ENCODE assay signal across 8 cellular contexts in the genomic region with DNA sequence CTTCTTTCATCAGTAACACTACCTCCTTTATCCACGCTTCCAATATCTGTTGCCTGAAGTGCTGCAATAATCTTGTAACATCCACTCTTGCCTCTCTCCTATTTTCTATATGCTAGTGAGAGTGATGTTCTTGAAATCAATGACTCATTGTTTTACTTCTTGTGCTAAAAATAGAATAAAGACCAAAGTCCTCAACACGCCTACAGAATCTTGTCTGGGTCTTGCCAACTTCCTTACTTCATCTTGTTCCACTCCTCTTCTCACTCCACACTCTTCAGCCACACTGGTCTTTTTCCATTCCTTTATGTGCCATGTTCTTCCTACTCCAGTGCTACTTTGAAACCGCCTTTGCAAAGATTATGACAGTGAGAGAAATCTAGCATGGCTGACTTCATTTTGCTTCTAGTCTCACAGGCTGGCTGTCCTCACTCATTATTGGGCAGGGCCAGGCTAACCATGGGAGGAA.
A peak's percentile ranks its signal among the peaks of the same experiment; 100 is the strongest.
DNase-seq lines count a peak whose midpoint lies in the region; ATAC-seq and TF ChIP-seq lines count a peak whose summit lies in the region.

No MANE protein-coding gene starts in this region.

- no peak overlapping the region for H3K18ac ChIP-seq in H9 (ENCODE audit: insufficient read length, low read depth, low read length)

- H2BK12ac ChIP-seq in H9 (ENCODE audit: insufficient read length, low read depth, low read length) = no peak overlapping the region

- peak; percentile 62 for ATAC-seq in GM21381 (IDR thresholded peaks at IDR 0.05; ENCODE audit: unreplicated experiment)
- no peak for ATAC-seq in GM19467 (IDR thresholded peaks at IDR 0.05; ENCODE audit: unreplicated experiment)

- no peak overlapping the region for H4K8ac ChIP-seq in H9 (replicated peaks; ENCODE audit: insufficient read length, low read depth, low read length)

- no peak overlapping the region for H2BK15ac ChIP-seq in H9 (ENCODE audit: low read depth, low read length)

- DNase-seq in AG10803 (ENCODE audit: low read depth) (peak; percentile 41), MV-4-11 (lab: John Stamatoyannopoulos, UW) (peak; percentile 89), fibroblast of lung (ENCODE audit: low read depth in 2 of 2) (peak; percentile 79 to 82), H9 (no peak), cortex of kidney (lab: John Stamatoyannopoulos, UW) (no peak)
- DNase-seq in activated T-helper 2 cell treated with anti-CD3 and anti-CD28 coated beads, Interferon-gamma antibody, Interleukin-2, Interleukin-4, amounts not matched to agents 10 μg/mL and 5 μg/mL and 100 μg/mL, durations not matched to agents 14 hours and 24 hours and 36 hours (ENCODE audit: low spot score) = no peak

- no peak overlapping the region for H3K4ac ChIP-seq in H9 (ENCODE audit: low read depth, low read length)

- no peaks in the 10 kb centered on the region for H3K79me1 ChIP-seq in H9 (ENCODE audit: insufficient read depth, low read depth, low read length, poor library complexity, severe bottlenecking)

- no peak overlapping the region for H4K91ac ChIP-seq in H9 (ENCODE audit: insufficient read length, low read depth, low read length)

- H3K27me3 Mint-ChIP-seq in H9 (ENCODE audit: low read depth) = no peaks in the 10 kb centered on the region
- peaks cover under 1% of the 10 kb centered on the region for H3K27me3 Mint-ChIP-seq in activated T-helper 2 cell treated with anti-CD3 and anti-CD28 coated beads, Interferon-gamma antibody, Interleukin-2, Interleukin-4, amounts not matched to agents 10 μg/mL and 5 μg/mL and 100 μg/mL, durations not matched to agents 14 hours and 24 hours and 36 hours (ENCODE audit: low read depth)

- no peaks in the 10 kb centered on the region for H4K20me1 ChIP-seq in fibroblast of lung (ENCODE audit: control insufficient read depth, extremely low read depth, insufficient read depth, low read length)
- no peaks in the 10 kb centered on the region for H4K20me1 ChIP-seq in H9 (ENCODE audit: control insufficient read depth, insufficient read depth, insufficient read length)

- no CpG with 5 or more reads among the region's 3 CpGs for WGBS in H9 (ENCODE audit: extremely low coverage, insufficient read length, low lambda C conversion rate)

- H3K27ac Mint-ChIP-seq in H9 = no peak overlapping the region
- no peak overlapping the region for H3K27ac Mint-ChIP-seq in activated T-helper 2 cell treated with anti-CD3 and anti-CD28 coated beads, Interferon-gamma antibody, Interleukin-2, Interleukin-4, amounts not matched to agents 10 μg/mL and 5 μg/mL and 100 μg/mL, durations not matched to agents 14 hours and 24 hours and 36 hours

- no peak overlapping the region for H2BK120ac ChIP-seq in H9 (ENCODE audit: low read depth, low read length, poor library complexity, severe bottlenecking)

- H3K79me2 ChIP-seq in fibroblast of lung (ENCODE audit: control insufficient read depth, insufficient read depth, low read length) (no peaks in the 10 kb centered on the region), H9 (ENCODE audit: insufficient read depth, low read length) (no peaks in the 10 kb centered on the region)

- no peak overlapping the region for H3K4me2 ChIP-seq in fibroblast of lung (ENCODE audit: extremely low read depth, insufficient read depth, low read length)
- H3K4me2 ChIP-seq in H9 (ENCODE audit: insufficient read depth, insufficient read length, low read length) = no peak overlapping the region

- no peak overlapping the region for H3K9ac ChIP-seq in fibroblast of lung (ENCODE audit: insufficient read depth, low read length)
- H3K9ac ChIP-seq in H9 (ENCODE audit: extremely low read depth, insufficient read length, low read length) = no peak overlapping the region

- H2BK5ac ChIP-seq in H9 (ENCODE audit: insufficient read length, low read length) = no peak overlapping the region

- H3K36me3 Mint-ChIP-seq in H9 (ENCODE audit: insufficient read depth in 1 of 3, low read depth in 3 of 3) = no peaks in the 10 kb centered on the region
- H3K36me3 Mint-ChIP-seq in activated T-helper 2 cell treated with anti-CD3 and anti-CD28 coated beads, Interferon-gamma antibody, Interleukin-2, Interleukin-4, amounts not matched to agents 10 μg/mL and 5 μg/mL and 100 μg/mL, durations not matched to agents 14 hours and 24 hours and 36 hours (ENCODE audit: low read depth) = no peaks in the 10 kb centered on the region

- no peak overlapping the region for H3K27ac ChIP-seq in fibroblast of lung (ENCODE audit: insufficient read depth, low read length)
- no peak overlapping the region for H3K27ac ChIP-seq in H9 (ENCODE audit: insufficient read length, low read depth, low read length)

- TF ChIP-seq CTCF in AG10803 (conservative IDR thresholded peaks at IDR 0.05; ENCODE audit: low read length) (no peak), fibroblast of lung (conservative IDR thresholded peaks at IDR 0.05 in 1 of 2, IDR thresholded peaks at IDR 0.05 in 1 of 2; ENCODE audit: low read depth in 1 of 2, low read length in 2 of 2) (no peak), H9 (conservative IDR thresholded peaks at IDR 0.05) (no peak)

- intact Hi-C loops in activated T-helper 2 cell treated with anti-CD3 and anti-CD28 coated beads, Interferon-gamma antibody, Interleukin-2, Interleukin-4, amounts not matched to agents 10 μg/mL and 5 μg/mL and 100 μg/mL, durations not matched to agents 14 hours and 24 hours and 36 hours (cut with micrococcal nuclease) = loop anchor here (1.0 to 2.0 kb wide), 2 partner anchors 50 to 82 kb away; no protein-coding TSS in a partner anchor

- no peak overlapping the region for H3K4me3 ChIP-seq in AG10803 (ENCODE audit: low read length)
- no peak overlapping the region for H3K4me3 ChIP-seq in fibroblast of lung (replicated peaks in 1 of 4; ENCODE audit: control extremely low read depth in 1 of 4, insufficient read depth in 1 of 4, low read depth in 3 of 4, low read length in 4 of 4)

- H3K23me2 ChIP-seq in H9 (ENCODE audit: insufficient read length, low read depth, low read length, poor library complexity, severe bottlenecking) = no peaks in the 10 kb centered on the region

- peaks cover 0 to 3% of the 10 kb centered on the region in 2 experiments; a peak in 2 of 4 replicates for H3K4me1 Mint-ChIP-seq in H9
- no peaks in the 10 kb centered on the region for H3K4me1 Mint-ChIP-seq in activated T-helper 2 cell treated with anti-CD3 and anti-CD28 coated beads, Interferon-gamma antibody, Interleukin-2, Interleukin-4, amounts not matched to agents 10 μg/mL and 5 μg/mL and 100 μg/mL, durations not matched to agents 14 hours and 24 hours and 36 hours (ENCODE audit: low read depth)

- H3K36me3 ChIP-seq in fibroblast of lung (ENCODE audit: control insufficient read depth, insufficient read depth, low read length) = no peaks in the 10 kb centered on the region

- no peaks in the 10 kb centered on the region for H3K9me3 ChIP-seq in fibroblast of lung (ENCODE audit: control insufficient read depth, insufficient read depth, low read depth, low read length)
- H3K9me3 ChIP-seq in H9 (ENCODE audit: control insufficient read depth, low read depth, low read length) = peaks cover 17% of the 10 kb centered on the region

- H3K4me1 ChIP-seq in fibroblast of lung (ENCODE audit: control insufficient read depth, extremely low read depth, insufficient read depth, low read length) = peaks cover 5% of the 10 kb centered on the region
- peaks cover 2% of the 10 kb centered on the region; the same call in 1 of the 2 replicates for H3K4me1 ChIP-seq in H9 (ENCODE audit: insufficient read depth, low read length)

- H3K23ac ChIP-seq in H9 (ENCODE audit: insufficient read length, low read depth, low read length) = no peak overlapping the region

- no peak overlapping the region for H3K14ac ChIP-seq in H9 (ENCODE audit: insufficient read depth, low read length)

- no peak overlapping the region for H2BK20ac ChIP-seq in H9 (ENCODE audit: low read depth, low read length, poor library complexity, severe bottlenecking)

- no peak overlapping the region for H3T11ph ChIP-seq in H9 (ENCODE audit: low read length)

- no peaks in the 10 kb centered on the region for H3K9me3 Mint-ChIP-seq in H9
- no peaks in the 10 kb centered on the region for H3K9me3 Mint-ChIP-seq in activated T-helper 2 cell treated with anti-CD3 and anti-CD28 coated beads, Interferon-gamma antibody, Interleukin-2, Interleukin-4, amounts not matched to agents 10 μg/mL and 5 μg/mL and 100 μg/mL, durations not matched to agents 14 hours and 24 hours and 36 hours

- H3K4me3 Mint-ChIP-seq in H9 = no peak overlapping the region
- no peak overlapping the region for H3K4me3 Mint-ChIP-seq in activated T-helper 2 cell treated with anti-CD3 and anti-CD28 coated beads, Interferon-gamma antibody, Interleukin-2, Interleukin-4, amounts not matched to agents 10 μg/mL and 5 μg/mL and 100 μg/mL, durations not matched to agents 14 hours and 24 hours and 36 hours (ENCODE audit: low read depth)

- H2AK5ac ChIP-seq in H9 (ENCODE audit: insufficient read length, low read length) = no peak overlapping the region

- no peak overlapping the region for H4K5ac ChIP-seq in H9 (ENCODE audit: insufficient read length, low read depth, low read length)

- no peak overlapping the region for H2AFZ ChIP-seq in fibroblast of lung (ENCODE audit: low read length)
- no peak overlapping the region for H2AFZ ChIP-seq in H9 (ENCODE audit: low read length)

- H3K56ac ChIP-seq in H9 (ENCODE audit: insufficient read length, low read depth, low read length) = no peak overlapping the region

- H3K27me3 ChIP-seq in fibroblast of lung (ENCODE audit: control insufficient read depth, insufficient read depth, low read length) (no peaks in the 10 kb centered on the region), H9 (ENCODE audit: insufficient read depth, low read length) (no peaks in the 10 kb centered on the region)

Comparison
In these comparisons a context has a peak if more than half of its experiments do, and no peak if none do; other contexts are left out.
1. DNase-seq: peak in AG10803 (single experiment), MV-4-11 (single experiment) and fibroblast of lung (2 of 2); none in H9 (single experiment), cortex of kidney (single experiment) and activated T-helper 2 cell treated with anti-CD3 and anti-CD28 coated beads, Interferon-gamma antibody, Interleukin-2, Interleukin-4, amounts not matched to agents 10 μg/mL and 5 μg/mL and 100 μg/mL, durations not matched to agents 14 hours and 24 hours and 36 hours (single experiment).